12 cellular contexts compared by ENCODE assay signal in the genomic region with DNA sequence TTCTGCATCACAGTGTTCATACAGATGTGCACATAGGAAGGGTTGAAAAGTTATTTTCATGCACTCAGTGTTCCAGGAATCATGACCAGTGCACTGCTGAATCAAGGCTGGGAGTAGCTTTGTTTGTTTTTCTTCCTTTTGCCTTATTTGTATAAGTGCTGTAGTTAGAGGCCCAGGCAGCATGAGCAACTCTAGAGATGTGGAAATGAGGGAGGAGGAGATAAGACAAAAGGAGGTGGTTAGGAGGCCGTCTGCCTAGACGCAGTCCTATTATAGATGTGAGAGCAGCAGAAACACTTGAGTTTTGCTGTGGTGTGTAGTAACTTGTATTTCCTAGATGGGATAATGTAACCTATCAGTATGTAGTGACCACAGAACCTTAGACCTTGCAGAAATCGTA.
A peak's percentile ranks its signal among the peaks of the same experiment; 100 is the strongest.
DNase-seq lines count a peak whose midpoint lies in the region; ATAC-seq, FAIRE-seq and TF ChIP-seq lines count a peak whose summit lies in the region.
"Had no signal": no experiment of that assay in that cellular context is flagged by ENCODE, and none has a peak within 500 bp of the region (broad histone marks: within the 10 kb centered on the region; RNA-seq: fewer than 3 reads in every experiment).

No MANE protein-coding gene starts in this region.

- no peaks in the 10 kb centered on the region for H3K36me3 Mint-ChIP-seq in astrocyte (ENCODE audit: low read depth, unreplicated experiment)
- H3K36me3 Mint-ChIP-seq in naive thymus-derived CD8-positive, alpha-beta T cell: no peaks in the 10 kb centered on the region

- no peaks in the 10 kb centered on the region for H3K27me3 Mint-ChIP-seq in astrocyte (ENCODE audit: low read depth, unreplicated experiment)
- H3K27me3 Mint-ChIP-seq in naive thymus-derived CD8-positive, alpha-beta T cell: peaks cover 0 to 8% (median 5%) of the 10 kb centered on the region in 5 donors

- H3F3A ChIP-seq in MM.1S (ENCODE audit: insufficient read depth, low read length): no peaks in the 10 kb centered on the region

- no peaks in the 10 kb centered on the region for H3K9me3 Mint-ChIP-seq in astrocyte (ENCODE audit: unreplicated experiment)
- H3K9me3 Mint-ChIP-seq in naive thymus-derived CD8-positive, alpha-beta T cell: no peaks in the 10 kb centered on the region

- ATAC-seq in right cardiac atrium: peak; percentile 53 to 65
- ATAC-seq in naive thymus-derived CD8-positive, alpha-beta T cell: no peak

- POLR2A ChIA-PET in naive thymus-derived CD8-positive, alpha-beta T cell (lab: Charles Lee): no interaction called here

- peak overlapping the region; percentile 59 for H3K4me2 ChIP-seq in astrocyte (ENCODE audit: low read length)
- H3K4me2 ChIP-seq in MM.1S (ENCODE audit: low read depth, low read length): no peak overlapping the region

- no peak overlapping the region for H3K4me3 Mint-ChIP-seq in astrocyte (ENCODE audit: unreplicated experiment)
- H3K4me3 Mint-ChIP-seq in naive thymus-derived CD8-positive, alpha-beta T cell: no peak overlapping the region

- peak overlapping the region; percentile 98 for H3K27ac ChIP-seq in astrocyte (ENCODE audit: low read depth, low read length)
- H3K27ac ChIP-seq in right cardiac atrium (ENCODE audit: low read length): no peak overlapping the region
- peak overlapping the region; percentile 11 for H3K27ac ChIP-seq in stomach smooth muscle (ENCODE audit: low read length)
- no peak overlapping the region for H3K27ac ChIP-seq in MM.1S (ENCODE audit: low read length)

- H2AFZ ChIP-seq in astrocyte (ENCODE audit: low read depth, low read length) (no peak overlapping the region), MM.1S (ENCODE audit: low read length) (no peak overlapping the region)

- H3K79me2 ChIP-seq in astrocyte (ENCODE audit: insufficient read depth, low read length) (peaks cover 7% of the 10 kb centered on the region), MM.1S (ENCODE audit: low read length) (no peaks in the 10 kb centered on the region)

- H3K4me3 ChIP-seq in astrocyte (ENCODE audit: insufficient read depth, low read depth, low read length) (no peak overlapping the region), right cardiac atrium (ENCODE audit: low read length) (no peak overlapping the region), stomach smooth muscle (ENCODE audit: low read length in 2 of 2) (no peak overlapping the region), MM.1S (ENCODE audit: low read length) (no peak overlapping the region)

- WGBS in right cardiac atrium: 61% methylated on average over 3 of the region's 3 CpGs

- no peaks in the 10 kb centered on the region for H3K9me2 ChIP-seq in MM.1S (replicated peaks; ENCODE audit: insufficient read depth, low read length)

- peak overlapping the region; percentile 80 for H3K9ac ChIP-seq in astrocyte (ENCODE audit: low read length)
- no peak overlapping the region for H3K9ac ChIP-seq in stomach smooth muscle (ENCODE audit: low read length in 2 of 2)
- H3K9ac ChIP-seq in MM.1S (ENCODE audit: low read length): no peak overlapping the region

- DNase-seq in HPDE6-E6E7 (ENCODE audit: extremely low spot score) (peak; percentile 21), astrocyte (ENCODE audit: low read depth) (peak; percentile 95), right cardiac atrium (no peak), MM.1S (no peak), NCI-H2196 treated with DMSO at 0.1 percent for 48 hours (lab: John Stamatoyannopoulos, UW; ENCODE audit: unreplicated experiment) (no peak)
- no peak for DNase-seq in naive thymus-derived CD8-positive, alpha-beta T cell
- DNase-seq: activated gamma-delta T cell treated with Interleukin-2 at 50 U/mL for 16 hours; foreskin melanocyte; NCI-H774; stimulated activated CD4-positive, alpha-beta T cell treated with anti-CD3 and anti-CD28 coated beads, Interleukin-1b, Interleukin-23, amount 100 ng/mL, for 48 hours had no signal

- H3K4me1 ChIP-seq in astrocyte (ENCODE audit: insufficient read depth, low read length) (peaks cover 73% of the 10 kb centered on the region), right cardiac atrium (ENCODE audit: control insufficient read depth, insufficient read depth, low read length) (peaks cover 10% of the 10 kb centered on the region), stomach smooth muscle (ENCODE audit: control insufficient read depth, insufficient read depth, low read length) (peaks cover 44% of the 10 kb centered on the region), MM.1S (ENCODE audit: low read length) (no peaks in the 10 kb centered on the region)

- H3K4me1 Mint-ChIP-seq in astrocyte (ENCODE audit: low read depth, unreplicated experiment): peaks cover 55% of the 10 kb centered on the region
- no peaks in the 10 kb centered on the region for H3K4me1 Mint-ChIP-seq in naive thymus-derived CD8-positive, alpha-beta T cell

- no peak for TF ChIP-seq CTCF in astrocyte (IDR thresholded peaks at IDR 0.05; ENCODE audit: insufficient read depth, low read depth, low read length)
- TF ChIP-seq CTCF in MM.1S (IDR thresholded peaks at IDR 0.05; ENCODE audit: low read length): no peak

- H3K36me3 ChIP-seq in astrocyte (ENCODE audit: insufficient read depth, low read length) (no peaks in the 10 kb centered on the region), stomach smooth muscle (ENCODE audit: control insufficient read depth in 2 of 2, insufficient read depth in 2 of 2, low read length in 2 of 2) (peaks cover 0 to 2% of the 10 kb centered on the region in 2 donors), MM.1S (replicated peaks; ENCODE audit: insufficient read depth, low read length) (no peaks in the 10 kb centered on the region)

- intact Hi-C loops in right cardiac atrium (cut with DNase I): no loop called here

- H3K27me3 ChIP-seq in astrocyte (ENCODE audit: insufficient read depth, low read length) (no peaks in the 10 kb centered on the region), right cardiac atrium (ENCODE audit: control insufficient read depth, insufficient read depth) (no peaks in the 10 kb centered on the region), stomach smooth muscle (ENCODE audit: control insufficient read depth in 1 of 2, insufficient read depth in 2 of 2, low read length in 2 of 2) (no peaks in the 10 kb centered on the region), MM.1S (replicated peaks; ENCODE audit: insufficient read depth, low read length) (no peaks in the 10 kb centered on the region)

- no peaks in the 10 kb centered on the region for H3K9me3 ChIP-seq in astrocyte (ENCODE audit: insufficient read depth, low read depth, low read length)
- H3K9me3 ChIP-seq in right cardiac atrium (ENCODE audit: control insufficient read depth, low read length): no peaks in the 10 kb centered on the region
- H3K9me3 ChIP-seq in stomach smooth muscle (ENCODE audit: control insufficient read depth in 2 of 2, low read length in 2 of 2): no peaks in the 10 kb centered on the region
- no peaks in the 10 kb centered on the region for H3K9me3 ChIP-seq in MM.1S (replicated peaks; ENCODE audit: insufficient read depth, low read length)

- peak overlapping the region; percentile 75 for H3K27ac Mint-ChIP-seq in astrocyte (ENCODE audit: unreplicated experiment)
- H3K27ac Mint-ChIP-seq in naive thymus-derived CD8-positive, alpha-beta T cell: no peak overlapping the region

- FAIRE-seq in astrocyte (lab: Jason Lieb, UNC): peak; percentile 68
- FAIRE-seq: TTC549 had no signal

- H4K20me1 ChIP-seq in astrocyte (ENCODE audit: insufficient read depth, low read length) (no peaks in the 10 kb centered on the region), MM.1S (ENCODE audit: insufficient read depth, low read length) (no peaks in the 10 kb centered on the region)

Comparison
In these comparisons a context has a peak if more than half of its experiments do, and no peak if none do; other contexts are left out.
1. DNase-seq: peak in HPDE6-E6E7 (single experiment) and astrocyte (single experiment); none in right cardiac atrium (0 of 3), MM.1S (single experiment), NCI-H2196 treated with DMSO at 0.1 percent for 48 hours (single experiment) and naive thymus-derived CD8-positive, alpha-beta T cell (0 of 10).
2. H3K27ac ChIP-seq: peak in astrocyte (single experiment) and stomach smooth muscle (single experiment); none in right cardiac atrium (single experiment) and MM.1S (single experiment).
3. ATAC-seq: peak in right cardiac atrium (2 of 2); none in naive thymus-derived CD8-positive, alpha-beta T cell (0 of 2).